15 cellular contexts compared by ENCODE assay signal in genomic region chr7:47846117-47846836, GRCh38.
DNase-seq lines count a peak whose midpoint lies in the region; ATAC-seq and TF ChIP-seq lines count a peak whose summit lies in the region.
"Had no signal": no experiment of that assay in that cellular context is flagged by ENCODE, and none has a peak within 500 bp of the region (broad histone marks: within the 10 kb centered on the region; RNA-seq: fewer than 3 reads in every experiment).

No MANE protein-coding gene starts in this region.

- peaks cover 14% of the 10 kb centered on the region for H3K27me3 Mint-ChIP-seq in osteocyte (ENCODE audit: unreplicated experiment)
- H3K27me3 Mint-ChIP-seq: activated T-cell treated with anti-CD3 and anti-CD28 coated beads, Interleukin-2, amount 50 U/mL, for 24 hours had no signal

- H3K4me1 ChIP-seq in uterus = no peaks in the 10 kb centered on the region
- H3K4me1 ChIP-seq: HAP-1, stomach had no signal

- H3K4me3 Mint-ChIP-seq in osteocyte (ENCODE audit: unreplicated experiment) = no peak overlapping the region
- H3K4me3 Mint-ChIP-seq: activated B cell treated with CpG ODN at 0.5 μM for 24 hours; activated T-cell treated with anti-CD3 and anti-CD28 coated beads, Interleukin-2, amount 50 U/mL, for 24 hours had no signal

- ATAC-seq in SK-N-SH treated with all-trans-retinoic acid at 6 μM for 48 hours = peak; percentile 83
- no peak for ATAC-seq in HG03342 (IDR thresholded peaks at IDR 0.05; ENCODE audit: unreplicated experiment)
- ATAC-seq: left colon had no signal

- TF ChIP-seq CTCF in foreskin fibroblast (IDR thresholded peaks at IDR 0.05; ENCODE audit: low read depth, low read length) (no peak), osteocyte (IDR thresholded peaks at IDR 0.05) (no peak), uterus (IDR thresholded peaks at IDR 0.05) (no peak), GM10266 (IDR thresholded peaks at IDR 0.05; ENCODE audit: control insufficient read depth, insufficient read depth, low read depth, missing control alignments) (no peak)

- intact Hi-C loops in uterus (cut with DNase I; ENCODE audit: low total_unique reads) = no loop called here

- no peaks in the 10 kb centered on the region for H3K4me1 Mint-ChIP-seq in osteocyte (ENCODE audit: unreplicated experiment)
- H3K4me1 Mint-ChIP-seq: activated B cell treated with CpG ODN at 0.5 μM for 24 hours had no signal

- TF ChIP-seq POLR2A in uterus (IDR thresholded peaks at IDR 0.05) = no peak

- peak; percentile 59 for DNase-seq in H4 (ENCODE audit: low spot score)
- peak; percentile 9 to 43 for DNase-seq in foreskin fibroblast
- peak; percentile 34 for DNase-seq in osteocyte (ENCODE audit: extremely low spot score, unreplicated experiment)
- DNase-seq in superior temporal gyrus (ENCODE audit: extremely low spot score) = no peak
- no peak for DNase-seq in uterus
- DNase-seq in GM10266 (ENCODE audit: extremely low spot score) = no peak
- DNase-seq: activated B cell treated with CpG ODN at 0.5 μM for 24 hours; activated T-cell treated with anti-CD3 and anti-CD28 coated beads, Interleukin-2, amount 50 U/mL, for 24 hours; anterior cingulate cortex; left colon; ovary; stomach had no signal

- H3K27ac ChIP-seq in uterus = no peak overlapping the region
- H3K27ac ChIP-seq: ovary, stomach had no signal

- H3K27ac Mint-ChIP-seq in osteocyte (ENCODE audit: unreplicated experiment) = no peak overlapping the region
- H3K27ac Mint-ChIP-seq: activated B cell treated with CpG ODN at 0.5 μM for 24 hours; activated T-cell treated with anti-CD3 and anti-CD28 coated beads, Interleukin-2, amount 50 U/mL, for 24 hours had no signal

- H3K4me3 ChIP-seq in foreskin fibroblast (ENCODE audit: low read depth in 1 of 2, low read length in 2 of 2) (no peak overlapping the region), uterus (no peak overlapping the region)
- H3K4me3 ChIP-seq: HAP-1, ovary, stomach had no signal

- no peaks in the 10 kb centered on the region for H3K9me3 Mint-ChIP-seq in osteocyte (ENCODE audit: unreplicated experiment)
- H3K9me3 Mint-ChIP-seq: activated B cell treated with CpG ODN at 0.5 μM for 24 hours; activated T-cell treated with anti-CD3 and anti-CD28 coated beads, Interleukin-2, amount 50 U/mL, for 24 hours had no signal

- H3K9me3 ChIP-seq in uterus = no peaks in the 10 kb centered on the region
- H3K9me3 ChIP-seq: HAP-1, ovary, stomach had no signal

- no peaks in the 10 kb centered on the region for H3K36me3 Mint-ChIP-seq in osteocyte (ENCODE audit: unreplicated experiment)

- no peaks in the 10 kb centered on the region for H3K36me3 ChIP-seq in uterus
- H3K36me3 ChIP-seq: HAP-1, ovary, stomach had no signal

- H3K27me3 ChIP-seq in uterus = no peaks in the 10 kb centered on the region
- H3K27me3 ChIP-seq: ovary had no signal

TF ChIP-seq in SK-N-SH treated with all-trans-retinoic acid at 6 μM for 48 hours, 23 proteins besides CTCF, POLR2A, EP300 and RAD21:
- no peak for TF ChIP-seq ARNTL (CRISPR knock-in tag; IDR thresholded peaks at IDR 0.05; ENCODE audit: borderline replicate concordance, low read depth)
- TF ChIP-seq ZNF565 (CRISPR knock-in tag; conservative IDR thresholded peaks at IDR 0.05; ENCODE audit: low read depth) = no peak
TF ChIP-seq in SK-N-SH treated with all-trans-retinoic acid at 6 μM for 48 hours: peak in this region for 0.

Comparison
In these comparisons a context has a peak if more than half of its experiments do, and no peak if none do; other contexts are left out.
1. DNase-seq: peak in H4 (single experiment), foreskin fibroblast (2 of 2) and osteocyte (single experiment); none in superior temporal gyrus (single experiment), uterus (0 of 2) and GM10266 (single experiment).